Comparison of ENCODE assay signal across 10 cellular contexts in genomic region chr2:232854082-232854481, GRCh38. TPM values are rescaled to one million over a fixed set of nuclear protein-coding genes. Genes with fewer than 3 reads are reported as not detected.
A peak's percentile ranks its signal among the peaks of the same experiment; 100 is the strongest.
DNase-seq lines count a peak whose midpoint lies in the region; ATAC-seq, FAIRE-seq and TF ChIP-seq lines count a peak whose summit lies in the region.
"Had no signal": no experiment of that assay in that cellular context is flagged by ENCODE, and none has a peak within 500 bp of the region (broad histone marks: within the 10 kb centered on the region; RNA-seq: fewer than 3 reads in every experiment).

No MANE protein-coding gene starts in this region.

- peak overlapping the region; percentile 26 for H3K4me2 ChIP-seq in skeletal muscle satellite cell (ENCODE audit: low read length)

- DNase-seq in HCEC 1CT (peak; percentile 89), SW480 (ENCODE audit: low spot score) (peak; percentile 75), fibroblast of pulmonary artery (ENCODE audit: low read depth) (peak; percentile 82), frontal cortex (ENCODE audit: low spot score in 2 of 2) (no peak), inferior parietal cortex (ENCODE audit: extremely low spot score) (no peak)

- no peak overlapping the region for H3K4me3 ChIP-seq in fibroblast of pulmonary artery (replicated peaks; ENCODE audit: low read depth, low read length)
- no peak overlapping the region for H3K4me3 ChIP-seq in skeletal muscle satellite cell (ENCODE audit: low read length)
- H3K4me3 ChIP-seq: thoracic aorta had no signal

- no peak for FAIRE-seq in frontal cortex (lab: Jason Lieb, UNC)
- FAIRE-seq: TTC549 had no signal

- peaks cover 43% of the 10 kb centered on the region for H3K4me1 ChIP-seq in skeletal muscle satellite cell (ENCODE audit: control insufficient read depth, insufficient read depth, low read length)

- H3K9ac ChIP-seq in skeletal muscle satellite cell (ENCODE audit: low read depth, low read length): peak overlapping the region; percentile 5

- no peaks in the 10 kb centered on the region for H3K27me3 ChIP-seq in skeletal muscle satellite cell (ENCODE audit: control insufficient read depth, insufficient read depth, low read length)

- TF ChIP-seq CTCF in fibroblast of pulmonary artery (IDR thresholded peaks at IDR 0.05; ENCODE audit: low read length, missing control alignments): no peak

- no peaks in the 10 kb centered on the region for H3K9me3 ChIP-seq in skeletal muscle satellite cell (replicated peaks; ENCODE audit: low read length)
- H3K9me3 ChIP-seq: thoracic aorta had no signal

- peaks cover 55% of the 10 kb centered on the region for H3K36me3 ChIP-seq in skeletal muscle satellite cell (ENCODE audit: insufficient read depth, low read length)

- ATAC-seq in HG03457 (IDR thresholded peaks at IDR 0.05; ENCODE audit: unreplicated experiment): no peak
- ATAC-seq: esophagus mucosa had no signal

RNA-seq across cellular contexts. Expression of gene SNORC, which starts 16.0 kb away (rescaled TPM):
- 0.66 and 0.76 TPM in 2 replicates for total RNA-seq in skeletal muscle satellite cell (2012; rRNA removed)
- 2.4 TPM for total RNA-seq in frontal cortex

Comparison
In these comparisons a context has a peak if more than half of its experiments do, and no peak if none do; other contexts are left out.
1. DNase-seq: peak in HCEC 1CT (single experiment), SW480 (single experiment) and fibroblast of pulmonary artery (single experiment); none in frontal cortex (0 of 2) and inferior parietal cortex (single experiment).